ENCODE assay signal across 1 cellular context in genomic region chr2:12448846-12449480, GRCh38.
A peak's percentile ranks its signal among the peaks of the same experiment; 100 is the strongest.
TF ChIP-seq lines count a peak whose summit lies in the region.

No MANE protein-coding gene starts in this region.

TF ChIP-seq in K562, 482 proteins besides CTCF, POLR2A, EP300 and RAD21 (continued from another document):
- TF ChIP-seq CHAMP1 (IDR thresholded peaks at IDR 0.05) = peak; percentile 81
- peak; percentile 23 for TF ChIP-seq TAF9B (IDR thresholded peaks at IDR 0.05; ENCODE audit: partially characterized antibody)
- peak; percentile 66 for TF ChIP-seq EHMT2 (IDR thresholded peaks at IDR 0.05)
- peak; percentile 86 for TF ChIP-seq SMAD4 (CRISPR knock-in tag; conservative IDR thresholded peaks at IDR 0.05)
- no peak for TF ChIP-seq PCBP1 (IDR thresholded peaks at IDR 0.05; ENCODE audit: low read depth, low read length, poor library complexity, severe bottlenecking)
- TF ChIP-seq RFX5 (IDR thresholded peaks at IDR 0.05; ENCODE audit: low read depth, low read length) = no peak
- TF ChIP-seq KDM1A (IDR thresholded peaks at IDR 0.05) = peak; percentile 72 to 80
- peak; percentile 53 for TF ChIP-seq CCNT2 (IDR thresholded peaks at IDR 0.05; ENCODE audit: borderline replicate concordance, extremely low read depth, insufficient read length, low read depth, low read length)
- TF ChIP-seq ESRRA (IDR thresholded peaks at IDR 0.05; ENCODE audit: borderline replicate concordance, low read depth) = peak; percentile 83
- TF ChIP-seq ARID1B (IDR thresholded peaks at IDR 0.05) = peak; percentile 81
- peak; percentile 71; the same call in 1 of the 2 replicates for TF ChIP-seq NBN (IDR thresholded peaks at IDR 0.05; ENCODE audit: low read depth)
- peak; percentile 22; the same call in 1 of the 2 replicates for TF ChIP-seq JUND (IDR thresholded peaks at IDR 0.05; ENCODE audit: borderline replicate concordance, low read depth, low read length)
- peak; percentile 76; the same call in 2 of the 3 replicates for TF ChIP-seq JUND (tag; IDR thresholded peaks at IDR 0.05; ENCODE audit: borderline replicate concordance, low read depth, low read length)
- no peak for TF ChIP-seq RBM17 (IDR thresholded peaks at IDR 0.05; ENCODE audit: borderline replicate concordance, low read depth, low read length)
- TF ChIP-seq MTA2 (IDR thresholded peaks at IDR 0.05; ENCODE audit: low read depth) = peak; percentile 51; the same call in 1 of the 2 replicates
- no peak for TF ChIP-seq NR3C1 (CRISPR knock-in tag; IDR thresholded peaks at IDR 0.05)
- TF ChIP-seq POLR3G (IDR thresholded peaks at IDR 0.05; ENCODE audit: extremely low read depth, insufficient read length, insufficient replicate concordance) = no peak
- TF ChIP-seq, protein P1, sequence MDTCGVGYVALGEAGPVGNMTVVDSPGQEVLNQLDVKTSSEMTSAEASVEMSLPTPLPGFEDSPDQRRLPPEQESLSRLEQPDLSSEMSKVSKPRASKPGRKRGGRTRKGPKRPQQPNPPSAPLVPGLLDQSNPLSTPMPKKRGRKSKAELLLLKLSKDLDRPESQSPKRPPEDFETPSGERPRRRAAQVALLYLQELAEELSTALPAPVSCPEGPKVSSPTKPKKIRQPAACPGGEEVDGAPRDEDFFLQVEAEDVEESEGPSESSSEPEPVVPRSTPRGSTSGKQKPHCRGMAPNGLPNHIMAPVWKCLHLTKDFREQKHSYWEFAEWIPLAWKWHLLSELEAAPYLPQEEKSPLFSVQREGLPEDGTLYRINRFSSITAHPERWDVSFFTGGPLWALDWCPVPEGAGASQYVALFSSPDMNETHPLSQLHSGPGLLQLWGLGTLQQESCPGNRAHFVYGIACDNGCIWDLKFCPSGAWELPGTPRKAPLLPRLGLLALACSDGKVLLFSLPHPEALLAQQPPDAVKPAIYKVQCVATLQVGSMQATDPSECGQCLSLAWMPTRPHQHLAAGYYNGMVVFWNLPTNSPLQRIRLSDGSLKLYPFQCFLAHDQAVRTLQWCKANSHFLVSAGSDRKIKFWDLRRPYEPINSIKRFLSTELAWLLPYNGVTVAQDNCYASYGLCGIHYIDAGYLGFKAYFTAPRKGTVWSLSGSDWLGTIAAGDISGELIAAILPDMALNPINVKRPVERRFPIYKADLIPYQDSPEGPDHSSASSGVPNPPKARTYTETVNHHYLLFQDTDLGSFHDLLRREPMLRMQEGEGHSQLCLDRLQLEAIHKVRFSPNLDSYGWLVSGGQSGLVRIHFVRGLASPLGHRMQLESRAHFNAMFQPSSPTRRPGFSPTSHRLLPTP (IDR thresholded peaks at IDR 0.05; ENCODE audit: borderline replicate concordance, extremely low read depth, insufficient read length) = no peak
- TF ChIP-seq, protein P2, sequence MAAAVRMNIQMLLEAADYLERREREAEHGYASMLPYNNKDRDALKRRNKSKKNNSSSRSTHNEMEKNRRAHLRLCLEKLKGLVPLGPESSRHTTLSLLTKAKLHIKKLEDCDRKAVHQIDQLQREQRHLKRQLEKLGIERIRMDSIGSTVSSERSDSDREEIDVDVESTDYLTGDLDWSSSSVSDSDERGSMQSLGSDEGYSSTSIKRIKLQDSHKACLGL (CRISPR knock-in tag; IDR thresholded peaks at IDR 0.05; ENCODE audit: borderline replicate concordance, poor library complexity, severe bottlenecking) = no peak
- 0 out of 2 replicates have a peak, but pooled peaks have one; percentile 23 for TF ChIP-seq JUN (IDR thresholded peaks at IDR 0.05; ENCODE audit: borderline replicate concordance, low read depth, low read length)
- TF ChIP-seq JUN (CRISPR knock-in tag; IDR thresholded peaks at IDR 0.05; ENCODE audit: borderline replicate concordance) = no peak
- TF ChIP-seq HCFC1 (IDR thresholded peaks at IDR 0.05; ENCODE audit: low read depth, low read length) = no peak
- TF ChIP-seq ZNF133 (CRISPR knock-in tag; IDR thresholded peaks at IDR 0.05) = no peak
- no peak for TF ChIP-seq TCF7L2 (IDR thresholded peaks at IDR 0.05; ENCODE audit: low read depth, low read length)
- TF ChIP-seq YBX1 (IDR thresholded peaks at IDR 0.05) = no peak
- peak; percentile 22 for TF ChIP-seq NEUROD1 (IDR thresholded peaks at IDR 0.05; ENCODE audit: borderline replicate concordance, low read depth, low read length, partially characterized antibody)
- TF ChIP-seq BCLAF1 (IDR thresholded peaks at IDR 0.05; ENCODE audit: borderline replicate concordance in 1 of 2, control insufficient read depth in 1 of 2, low read depth in 2 of 2, low read length in 1 of 2) = no peak
- TF ChIP-seq ZNF445 (CRISPR knock-in tag; IDR thresholded peaks at IDR 0.05; ENCODE audit: low read depth) = no peak
- no peak for TF ChIP-seq THRAP3 (IDR thresholded peaks at IDR 0.05; ENCODE audit: borderline replicate concordance)
- no peak for TF ChIP-seq KLF13 (tag; IDR thresholded peaks at IDR 0.05; ENCODE audit: borderline replicate concordance, low read depth)
- no peak for TF ChIP-seq FOS (IDR thresholded peaks at IDR 0.05; ENCODE audit: extremely low read depth, insufficient read length)
- no peak for TF ChIP-seq NR2C2 (CRISPR knock-in tag; IDR thresholded peaks at IDR 0.05)
- peak; percentile 67 for TF ChIP-seq NR2C2 (tag; IDR thresholded peaks at IDR 0.05)
- no peak for TF ChIP-seq SMAD2 (IDR thresholded peaks at IDR 0.05; ENCODE audit: low read depth, low read length)
- TF ChIP-seq ZBTB2 (IDR thresholded peaks at IDR 0.05) = peak; percentile 44; the same call in 1 of the 2 replicates
TF ChIP-seq in K562: peak in this region for 78.
